Comparison of ENCODE assay signal across 8 cellular contexts in the genomic region with DNA sequence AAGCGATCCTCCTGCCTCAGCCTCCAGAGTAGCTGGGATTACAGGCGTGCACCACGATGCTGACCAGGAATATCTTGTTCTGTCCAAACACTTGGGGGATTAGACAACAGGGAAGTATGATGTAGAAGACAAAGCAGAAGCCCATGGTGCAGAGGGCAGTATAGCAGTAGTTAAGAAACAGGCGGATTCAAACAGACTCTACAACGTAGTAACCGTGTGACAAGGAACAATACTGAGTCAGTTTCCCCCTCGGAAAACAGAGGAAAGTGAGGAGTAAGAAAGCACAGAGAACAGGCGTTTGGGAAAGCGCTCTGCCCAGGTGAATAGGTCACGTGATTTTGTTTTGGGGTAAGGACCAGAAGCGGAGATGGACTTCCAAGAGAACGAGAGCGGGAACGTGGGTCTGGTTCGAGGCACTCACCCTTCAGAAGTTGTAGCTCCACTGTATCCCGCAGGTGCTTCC. TPM values are rescaled to one million over a fixed set of nuclear protein-coding genes. Genes with fewer than 3 reads are reported as not detected.
DNase-seq lines count a peak whose midpoint lies in the region; ATAC-seq and TF ChIP-seq lines count a peak whose summit lies in the region.

No MANE protein-coding gene starts in this region.

- in situ Hi-C loops in Panc1 (cut with HindIII; ENCODE audit: low pct_unique_long_range_greater_than_20kb, low sequenced_read_pairs) = no loop called here
- in situ Hi-C loops in gastrocnemius medialis (cut with MboI; ENCODE audit: low sequenced_read_pairs in 4 of 4) = no loop called here

- H3K4me1 ChIP-seq in Panc1 (ENCODE audit: control insufficient read depth, insufficient read depth, low read length) (peaks cover 5% of the 10 kb centered on the region), gastrocnemius medialis (peaks cover 16 to 35% of the 10 kb centered on the region in 2 donors)

- TF ChIP-seq POLR2A in gastrocnemius medialis (IDR thresholded peaks at IDR 0.05) = no peak

- H3K36me3 Mint-ChIP-seq in CD14-positive monocyte = peaks cover 19 to 22% of the 10 kb centered on the region in 2 donors

- H3K4me1 Mint-ChIP-seq in CD14-positive monocyte = peaks cover 14% of the 10 kb centered on the region

- intact Hi-C loops in CD14-positive monocyte (cut with micrococcal nuclease) = loop anchor here (2.0 to 10.0 kb wide), 5 partner anchors 19 to 135 kb away; a partner anchor contains a TSS
- intact Hi-C loops in Panc1 (cut with micrococcal nuclease; ENCODE audit: unreplicated experiment) = no loop called here
- intact Hi-C loops in gastrocnemius medialis (cut with DNase I; ENCODE audit: low total_unique reads) = loop anchor here (1.0 to 2.0 kb wide), 4 partner anchors 18 to 135 kb away; a partner anchor contains a TSS

- no peaks in the 10 kb centered on the region for H3K27me3 ChIP-seq in Panc1 (ENCODE audit: control insufficient read depth, insufficient read depth, low read length)
- no peaks in the 10 kb centered on the region for H3K27me3 ChIP-seq in gastrocnemius medialis

- H3K27ac ChIP-seq in Panc1 (ENCODE audit: low read length) (peak overlapping the region; percentile 93), gastrocnemius medialis (peak overlapping the region; percentile 83 to 95 (median 92))

- peak overlapping the region; percentile 90 to 95 for H3K4me3 Mint-ChIP-seq in CD14-positive monocyte

- BruUV-seq in Panc1 (replicated peaks; lab: Mats Ljungman, UMichigan) = TSS peak; percentile 91

- no peaks in the 10 kb centered on the region for H3K9me3 Mint-ChIP-seq in CD14-positive monocyte

- DNase-seq in CD14-positive monocyte (ENCODE audit: low spot score) (no peak), Panc1 (ENCODE audit: low read depth, low spot score) (no peak), fibroblast of mammary gland (ENCODE audit: low read depth) (no peak), gastrocnemius medialis (no peak), NK-92 (lab: John Stamatoyannopoulos, UW; ENCODE audit: unreplicated experiment) (no peak)
- DNase-seq in stimulated activated CD4-positive, alpha-beta T cell treated with anti-CD3 and anti-CD28 coated beads, Interleukin-2, amount 100 ng/mL, for 24 hours = no peak

- H3K4me3 ChIP-seq in Panc1 (ENCODE audit: low read depth in 2 of 2, low read length in 2 of 2) (peak overlapping the region; percentile 98), fibroblast of mammary gland (ENCODE audit: control insufficient read depth, low read depth, low read length) (peak overlapping the region; percentile 93), gastrocnemius medialis (peak overlapping the region; percentile 75 to 97 (median 94))

- H3K36me3 ChIP-seq in Panc1 (ENCODE audit: control insufficient read depth, insufficient read depth, low read length) (peaks cover 8% of the 10 kb centered on the region; the same call in 1 of the 2 replicates), gastrocnemius medialis (peaks cover 0 to 49% of the 10 kb centered on the region in 2 donors)

- ATAC-seq in GM21529 (IDR thresholded peaks at IDR 0.05; ENCODE audit: unreplicated experiment) = peak; percentile 3
- peak; percentile 47 for ATAC-seq in Panc1
- peak; percentile 23 to 26 for ATAC-seq in gastrocnemius medialis
- ATAC-seq in HG03135 (IDR thresholded peaks at IDR 0.05; ENCODE audit: unreplicated experiment) = no peak

- H3K27me3 Mint-ChIP-seq in CD14-positive monocyte (ENCODE audit: low read depth in 3 of 3) = peaks cover 0 to 3% (median 0%) of the 10 kb centered on the region in 3 donors

- CTCF ChIA-PET in Panc1 (lab: Charles Lee) = no interaction called here

- TF ChIP-seq CTCF in CD14-positive monocyte (IDR thresholded peaks at IDR 0.05) = no peak
- TF ChIP-seq CTCF in Panc1 (IDR thresholded peaks at IDR 0.05) = no peak
- TF ChIP-seq CTCF in fibroblast of mammary gland (conservative IDR thresholded peaks at IDR 0.05; ENCODE audit: control insufficient read depth, insufficient read depth, low read depth, low read length) = no peak
- TF ChIP-seq CTCF in gastrocnemius medialis (IDR thresholded peaks at IDR 0.05 in 4 of 5, conservative IDR thresholded peaks at IDR 0.05 in 1 of 5) = no peak

- H3K27ac Mint-ChIP-seq in CD14-positive monocyte = peak overlapping the region; percentile 95 to 99 (median 97)

- H3K9me3 ChIP-seq in Panc1 (ENCODE audit: control insufficient read depth, insufficient read depth, low read depth, low read length) (no peaks in the 10 kb centered on the region), gastrocnemius medialis (no peaks in the 10 kb centered on the region)

- POLR2A ChIA-PET in Panc1 (lab: Charles Lee) = no interaction called here

RNA-seq across cellular contexts. Expression of a gene that starts 0.3 kb away (rescaled TPM):
- 10 to 100 TPM; 13.5 to 17.0 TPM for polyA plus RNA-seq in CD14-positive monocyte
- total RNA-seq in Panc1 (2021; ENCODE audit: unreplicated experiment) (22.5 TPM), gastrocnemius medialis (10 to 100 TPM in 3 of 4 donors, 1 to 10 TPM in 1; 7.1 to 18.1 (median 14.3) TPM)
- polyA plus RNA-seq in Panc1 (2012; ENCODE audit: insufficient read length) = 26.9 TPM

RNA-seq across cellular contexts. Expression of a gene that starts 0.7 kb away (rescaled TPM):
- 10 to 100 TPM; 19.9 to 20.4 TPM for polyA plus RNA-seq in CD14-positive monocyte
- total RNA-seq in Panc1 (2021; ENCODE audit: unreplicated experiment) (19.1 TPM), gastrocnemius medialis (10 to 100 TPM; 25.1 to 42.4 (median 34.3) TPM)
- 17.6 TPM for polyA plus RNA-seq in Panc1 (2012; ENCODE audit: insufficient read length)

RNA-seq across cellular contexts. Expression of a gene that starts 18.4 kb away (rescaled TPM):
- 1 to 10 TPM; 6.8 TPM for polyA plus RNA-seq in CD14-positive monocyte
- total RNA-seq in Panc1 (2021; ENCODE audit: unreplicated experiment) = 20.3 TPM
- 22.5 TPM for polyA plus RNA-seq in Panc1 (2012; ENCODE audit: insufficient read length)
- total RNA-seq in gastrocnemius medialis = 10 to 100 TPM; 10.9 to 30.4 (median 26.1) TPM

RNA-seq across cellular contexts. Expression of a gene that starts 45.8 kb away (rescaled TPM):
- 10 to 100 TPM; 14.4 to 16.2 TPM for polyA plus RNA-seq in CD14-positive monocyte
- total RNA-seq in Panc1 (2021; ENCODE audit: unreplicated experiment) (28.3 TPM), gastrocnemius medialis (10 to 100 TPM; 12.7 to 23.8 (median 13.5) TPM)
- 31.2 TPM for polyA plus RNA-seq in Panc1 (2012; ENCODE audit: insufficient read length)

RNA-seq across cellular contexts. Expression of a gene that starts 46.1 kb away (rescaled TPM):
- polyA plus RNA-seq in CD14-positive monocyte = 1 to 10 TPM; 2.9 to 4.6 TPM
- total RNA-seq in Panc1 (2021; ENCODE audit: unreplicated experiment) (69.6 TPM), gastrocnemius medialis (10 to 100 TPM; 68.9 to 84.6 (median 78.5) TPM)
- polyA plus RNA-seq in Panc1 (2012; ENCODE audit: insufficient read length) = 70.6 TPM
